In genomic region chr9:110008663-110009062, GRCh38 we compare ENCODE assay signal across 14 cellular contexts.
A peak's percentile ranks its signal among the peaks of the same experiment; 100 is the strongest.
DNase-seq lines count a peak whose midpoint lies in the region; ATAC-seq, FAIRE-seq and TF ChIP-seq lines count a peak whose summit lies in the region.
"Had no signal": no experiment of that assay in that cellular context is flagged by ENCODE, and none has a peak within 500 bp of the region (broad histone marks: within the 10 kb centered on the region; RNA-seq: fewer than 3 reads in every experiment).

No MANE protein-coding gene starts in this region.

- POLR2A ChIA-PET in HCT116 (lab: Charles Lee) = no interaction called here
- POLR2A ChIA-PET in WTC11 (lab: Charles Lee) = no interaction called here

- H3K27ac ChIP-seq in HCT116 (ENCODE audit: low read depth, low read length) (no peak overlapping the region), trophoblast cell (ENCODE audit: low read depth, low read length) (no peak overlapping the region), right cardiac atrium (ENCODE audit: low read length) (no peak overlapping the region)

- H2BK12ac ChIP-seq in trophoblast cell (ENCODE audit: low read length) = peak overlapping the region; percentile 41

- H3K4me2 ChIP-seq in HCT116 (ENCODE audit: low read length) (no peak overlapping the region), trophoblast cell (ENCODE audit: low read length) (no peak overlapping the region)

- TF ChIP-seq RAD21 in HCT116 (IDR thresholded peaks at IDR 0.05; ENCODE audit: low read depth) = no peak

- DNase-seq in GM12891 (ENCODE audit: insufficient read length, low spot score) = no peak
- no peak for DNase-seq in HCT116 (ENCODE audit: low read depth, low spot score)
- no peak for DNase-seq in WTC11 (ENCODE audit: low spot score)
- peak in 1 of 2 donors; percentile 11 for DNase-seq in trophoblast cell
- no peak for DNase-seq in NCI-H2029 treated with DMSO at 0.1 percent for 48 hours (lab: John Stamatoyannopoulos, UW)
- DNase-seq in right cardiac atrium = no peak
- no peak for DNase-seq in urothelium cell line (ENCODE audit: low spot score)
- DNase-seq: DMS 273 treated with DMSO at 0.1 percent for 48 hours, NCI-H1105 treated with DMSO at 0.1 percent for 48 hours, NCI-H1694, NCI-H748 treated with DMSO at 0.1 percent for 48 hours, Right ventricle myocardium superior had no signal

- H3K36me3 ChIP-seq in HCT116 (ENCODE audit: control insufficient read depth in 1 of 2, insufficient read depth in 2 of 2, low read length in 2 of 2) = no peaks in the 10 kb centered on the region
- H3K36me3 ChIP-seq in trophoblast cell (ENCODE audit: control insufficient read depth in 1 of 2, insufficient read depth in 2 of 2, low read length in 2 of 2) = no peaks in the 10 kb centered on the region

- H3K9me3 ChIP-seq in HCT116 (ENCODE audit: control insufficient read depth in 1 of 2, insufficient read depth in 1 of 2, low read depth in 1 of 2, low read length in 2 of 2) (no peaks in the 10 kb centered on the region), trophoblast cell (ENCODE audit: insufficient read depth, low read depth, low read length) (no peaks in the 10 kb centered on the region), right cardiac atrium (ENCODE audit: control insufficient read depth, low read length) (no peaks in the 10 kb centered on the region)

- TF ChIP-seq CTCF in HCT116 (IDR thresholded peaks at IDR 0.05 in 2 of 3, conservative IDR thresholded peaks at IDR 0.05 in 1 of 3; ENCODE audit: borderline replicate concordance in 1 of 3, insufficient read depth in 1 of 3, low read depth in 2 of 3, low read length in 2 of 3) (no peak), WTC11 (IDR thresholded peaks at IDR 0.05) (no peak)

- H3K79me2 ChIP-seq in HCT116 (ENCODE audit: insufficient read depth, low read length) = no peaks in the 10 kb centered on the region
- no peaks in the 10 kb centered on the region for H3K79me2 ChIP-seq in trophoblast cell (ENCODE audit: control insufficient read depth, insufficient read depth, low read length, poor library complexity)

- no peaks in the 10 kb centered on the region for H3K79me1 ChIP-seq in trophoblast cell (ENCODE audit: low read length)

- no peaks in the 10 kb centered on the region for H3K9me2 ChIP-seq in HCT116 (ENCODE audit: insufficient read depth)

- H3K4ac ChIP-seq in trophoblast cell (ENCODE audit: low read depth, low read length) = no peak overlapping the region

- intact Hi-C loops in HCT116 (cut with micrococcal nuclease) (no loop called here), right cardiac atrium (cut with DNase I) (no loop called here)

- H3K9me3 Mint-ChIP-seq in WTC11 = peaks cover 19% of the 10 kb centered on the region

- H3K4me1 ChIP-seq in HCT116 (ENCODE audit: control insufficient read depth in 1 of 2, insufficient read depth in 2 of 2, low read length in 2 of 2) = no peaks in the 10 kb centered on the region
- peaks cover 4 to 8% of the 10 kb centered on the region in 2 experiments for H3K4me1 ChIP-seq in trophoblast cell (ENCODE audit: control insufficient read depth in 1 of 2, insufficient read depth in 2 of 2, low read length in 2 of 2)
- no peaks in the 10 kb centered on the region for H3K4me1 ChIP-seq in right cardiac atrium (ENCODE audit: control insufficient read depth, insufficient read depth, low read length)

- no peak overlapping the region for H3K18ac ChIP-seq in trophoblast cell (ENCODE audit: low read length)

- H4K91ac ChIP-seq in trophoblast cell (ENCODE audit: low read depth, low read length) = peak overlapping the region; percentile 2

- H2BK5ac ChIP-seq in trophoblast cell (ENCODE audit: low read depth, low read length, poor library complexity) = no peak overlapping the region

- H3K4me1 Mint-ChIP-seq in WTC11 = peaks cover 26% of the 10 kb centered on the region

- WGBS in trophoblast cell (ENCODE audit: extremely low coverage, insufficient coverage, insufficient read length) = no CpG with 5 or more reads among the region's 1 CpG
- WGBS in right cardiac atrium = 98% methylated on average over 1 of the region's 1 CpG

- BruUV-seq in HCT116 (replicated peaks; lab: Mats Ljungman, UMichigan) = no TSS peak

- TF ChIP-seq POLR2A in GM12891 (IDR thresholded peaks at IDR 0.05; ENCODE audit: low read depth, low read length) = no peak
- no peak for TF ChIP-seq POLR2A in HCT116 (IDR thresholded peaks at IDR 0.05; ENCODE audit: borderline replicate concordance, extremely low read depth, insufficient read depth, insufficient read length)

- peak overlapping the region; percentile 4 for H2BK120ac ChIP-seq in trophoblast cell (ENCODE audit: insufficient read depth, low read length, poor library complexity)

- peak; percentile 67 for FAIRE-seq in GM12891 (lab: Jason Lieb, UNC)
- FAIRE-seq in urothelium cell line (lab: Jason Lieb, UNC) = no peak
- FAIRE-seq: G401.6 had no signal

- H2AK5ac ChIP-seq in trophoblast cell (ENCODE audit: low read length) = no peak overlapping the region

- H3K9ac ChIP-seq in HCT116 (ENCODE audit: low read length) (no peak overlapping the region), trophoblast cell (ENCODE audit: low read length) (no peak overlapping the region)

- no peak overlapping the region for H3K4me3 Mint-ChIP-seq in WTC11
- H3K4me3 Mint-ChIP-seq: B cell had no signal

- ATAC-seq in HCT116 = peak; percentile 72
- ATAC-seq in WTC11 = no peak
- no peak for ATAC-seq in right cardiac atrium

- H4K12ac ChIP-seq in trophoblast cell (ENCODE audit: low read depth, low read length) = no peak overlapping the region

- no peak overlapping the region for H3K23ac ChIP-seq in trophoblast cell (ENCODE audit: low read length)

- peaks cover 18% of the 10 kb centered on the region for H3K36me3 Mint-ChIP-seq in WTC11

- no peaks in the 10 kb centered on the region for H3K27me3 ChIP-seq in HCT116 (ENCODE audit: insufficient read depth, low read length)
- H3K27me3 ChIP-seq in trophoblast cell (ENCODE audit: insufficient read depth, low read length) = no peaks in the 10 kb centered on the region
- no peaks in the 10 kb centered on the region for H3K27me3 ChIP-seq in right cardiac atrium (ENCODE audit: control insufficient read depth, insufficient read depth)

- no peak overlapping the region for H4K8ac ChIP-seq in trophoblast cell (ENCODE audit: low read depth, low read length)

- H2AFZ ChIP-seq in HCT116 (ENCODE audit: low read depth, low read length, poor library complexity, severe bottlenecking) (peak overlapping the region; percentile 70), trophoblast cell (ENCODE audit: insufficient read depth, low read length, poor library complexity) (no peak overlapping the region)

- CTCF ChIA-PET in HCT116 (lab: Charles Lee) (no interaction called here), WTC11 (lab: Charles Lee) (no interaction called here)

- no peak overlapping the region for H3K4me3 ChIP-seq in HCT116 (replicated peaks in 1 of 2; ENCODE audit: low read depth in 1 of 2, low read length in 2 of 2)
- H3K4me3 ChIP-seq in trophoblast cell (ENCODE audit: low read depth, low read length) = no peak overlapping the region
- H3K4me3 ChIP-seq in right cardiac atrium (ENCODE audit: low read length) = no peak overlapping the region

- H3K27me3 Mint-ChIP-seq in WTC11 (ENCODE audit: low read depth) = no peaks in the 10 kb centered on the region
- H3K27me3 Mint-ChIP-seq: B cell had no signal

- H3K27ac Mint-ChIP-seq in WTC11 = no peak overlapping the region

- H3K14ac ChIP-seq in trophoblast cell (ENCODE audit: low read length) = no peak overlapping the region

- H4K20me1 ChIP-seq in HCT116 (ENCODE audit: insufficient read depth) = no peaks in the 10 kb centered on the region

- RAD21 ChIA-PET in HCT116 (lab: Charles Lee; ENCODE audit: low non-redundant PET in 1 of 2, low total read pairs in 2 of 2, uncharacterized antibody in 2 of 2, unreplicated experiment in 2 of 2) = no interaction called here

TF ChIP-seq in GM12891, 5 proteins besides CTCF, POLR2A, EP300 and RAD21:
- TF ChIP-seq PAX5 (IDR thresholded peaks at IDR 0.05; ENCODE audit: insufficient read depth, low read length, severe bottlenecking) (no peak), POU2F2 (IDR thresholded peaks at IDR 0.05; ENCODE audit: low read depth, low read length) (no peak), SPI1 (IDR thresholded peaks at IDR 0.05; ENCODE audit: low read depth, low read length) (no peak), POLR2AphosphoS5 (IDR thresholded peaks at IDR 0.05; ENCODE audit: low read depth, low read length) (no peak), TAF1 (IDR thresholded peaks at IDR 0.05; ENCODE audit: low read depth, low read length) (no peak)
TF ChIP-seq in GM12891: peak in this region for 0.

TF ChIP-seq in HCT116, 20 proteins besides CTCF, POLR2A, EP300 and RAD21 (continues in another document):
- TF ChIP-seq ELF1 (IDR thresholded peaks at IDR 0.05; ENCODE audit: borderline replicate concordance, low read depth) (no peak), ATF3 (IDR thresholded peaks at IDR 0.05) (no peak), CBX3 (IDR thresholded peaks at IDR 0.05; ENCODE audit: low read depth) (no peak), YY1 (IDR thresholded peaks at IDR 0.05; ENCODE audit: extremely low read depth, insufficient replicate concordance, low read depth, low read length) (no peak), SP1 (IDR thresholded peaks at IDR 0.05; ENCODE audit: low read depth) (no peak), POLR2AphosphoS5 (IDR thresholded peaks at IDR 0.05; ENCODE audit: low read depth, low read length) (no peak), FOSL1 (IDR thresholded peaks at IDR 0.05; ENCODE audit: low read depth) (no peak)

TF ChIP-seq in WTC11, 78 proteins besides CTCF, POLR2A, EP300 and RAD21 (continues in another document):
- no peak for TF ChIP-seq HMGXB4 (CRISPR knock-in tag; IDR thresholded peaks at IDR 0.05)
- TF ChIP-seq CDX4 (CRISPR knock-in tag; IDR thresholded peaks at IDR 0.05; ENCODE audit: borderline replicate concordance) = no peak
- TF ChIP-seq SMAD3 (CRISPR knock-in tag; IDR thresholded peaks at IDR 0.05; ENCODE audit: borderline replicate concordance) = no peak
- TF ChIP-seq GABPB1 (CRISPR knock-in tag; IDR thresholded peaks at IDR 0.05) = no peak
